In the genomic region with DNA sequence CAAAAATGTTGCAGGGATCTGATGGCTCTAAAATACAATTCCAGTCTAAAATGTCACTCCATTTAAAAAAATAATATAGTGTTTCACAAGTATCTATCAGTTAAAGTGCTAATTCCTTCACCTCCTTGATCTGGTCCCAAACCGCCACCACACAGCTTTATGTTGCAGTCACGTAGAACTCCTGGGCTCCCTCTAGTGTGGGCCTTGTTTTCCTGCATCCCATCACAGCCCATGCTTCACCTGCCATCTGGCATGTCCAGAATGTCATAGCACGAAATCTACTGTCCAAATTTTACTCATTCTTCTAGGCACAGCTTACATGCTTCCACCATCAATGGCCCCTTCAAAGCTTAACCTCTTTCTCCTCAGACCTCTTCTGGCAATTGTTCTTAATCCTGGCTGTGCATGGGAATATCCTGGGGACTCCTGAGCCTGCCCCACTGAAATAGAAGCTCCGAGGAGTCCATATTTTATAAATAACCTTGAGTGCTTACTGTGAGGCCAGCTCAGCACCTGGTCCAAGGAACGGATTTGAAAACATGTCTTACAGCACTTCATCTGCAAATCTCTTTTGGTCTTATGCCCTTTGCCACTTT, we compare ENCODE assay signal across 1 cellular context.
TF ChIP-seq lines count a peak whose summit lies in the region.

No MANE protein-coding gene starts in this region.

TF ChIP-seq in HEK293T, 16 proteins besides CTCF, POLR2A, EP300 and RAD21 (continued from another document):
- TF ChIP-seq PKNOX1 (IDR thresholded peaks at IDR 0.05) (no peak), NFRKB (IDR thresholded peaks at IDR 0.05) (no peak), ZNF384 (IDR thresholded peaks at IDR 0.05) (no peak), FOXM1 (IDR thresholded peaks at IDR 0.05; ENCODE audit: borderline replicate concordance) (no peak), L3MBTL2 (conservative IDR thresholded peaks at IDR 0.05) (no peak), ARNT (IDR thresholded peaks at IDR 0.05) (no peak), CTBP1 (IDR thresholded peaks at IDR 0.05; ENCODE audit: borderline replicate concordance) (no peak), TARDBP (IDR thresholded peaks at IDR 0.05) (no peak), BHLHE40 (IDR thresholded peaks at IDR 0.05; ENCODE audit: borderline replicate concordance) (no peak)
